Comparison of ENCODE assay signal across 16 cellular contexts in genomic region chr17:12990926-12991325, GRCh38. TPM values are rescaled to one million over a fixed set of nuclear protein-coding genes. Genes with fewer than 3 reads are reported as not detected.
DNase-seq lines count a peak whose midpoint lies in the region; ATAC-seq, FAIRE-seq and TF ChIP-seq lines count a peak whose summit lies in the region.
"Had no signal": no experiment of that assay in that cellular context is flagged by ENCODE, and none has a peak within 500 bp of the region (broad histone marks: within the 10 kb centered on the region; RNA-seq: fewer than 3 reads in every experiment).

No MANE protein-coding gene starts in this region.

- intact Hi-C loops in kidney (cut with DNase I) = no loop called here

- no peaks in the 10 kb centered on the region for H3K9me2 ChIP-seq in Karpas-422 (replicated peaks; ENCODE audit: insufficient read depth, low read length)

- FAIRE-seq in kidney (lab: Jason Lieb, UNC) = no peak
- FAIRE-seq: GM12878, GM18507 had no signal

- H3K4me1 Mint-ChIP-seq in activated T-cell treated with anti-CD3 and anti-CD28 coated beads, Interleukin-2, amount 50 U/mL, for 24 hours (ENCODE audit: low read depth) = no peaks in the 10 kb centered on the region
- no peaks in the 10 kb centered on the region for H3K4me1 Mint-ChIP-seq in activated T-cell treated with anti-CD3 and anti-CD28 coated beads, Interleukin-2, amount 50 U/mL, for 72 hours (ENCODE audit: low read depth)
- no peaks in the 10 kb centered on the region for H3K4me1 Mint-ChIP-seq in progenitor cell of endocrine pancreas (ENCODE audit: low read depth)

- H3K27ac ChIP-seq in Karpas-422 (ENCODE audit: low read length) = peak overlapping the region; percentile 98
- no peak overlapping the region for H3K27ac ChIP-seq in kidney (ENCODE audit: low read depth in 2 of 2, low read length in 2 of 2)

- no peak overlapping the region for H2AFZ ChIP-seq in Karpas-422 (ENCODE audit: low read length)
- H2AFZ ChIP-seq: GM23338 had no signal

- no peak overlapping the region for H3K4me3 Mint-ChIP-seq in activated T-cell treated with anti-CD3 and anti-CD28 coated beads, Interleukin-2, amount 50 U/mL, for 24 hours
- no peak overlapping the region for H3K4me3 Mint-ChIP-seq in activated T-cell treated with anti-CD3 and anti-CD28 coated beads, Interleukin-2, amount 50 U/mL, for 72 hours
- H3K4me3 Mint-ChIP-seq in progenitor cell of endocrine pancreas (ENCODE audit: low read depth) = no peak overlapping the region
- H3K4me3 Mint-ChIP-seq: CD4-positive, alpha-beta memory T cell; GM23338 had no signal

- H3K27me3 Mint-ChIP-seq in activated T-cell treated with anti-CD3 and anti-CD28 coated beads, Interleukin-2, amount 50 U/mL, for 24 hours = no peaks in the 10 kb centered on the region
- H3K27me3 Mint-ChIP-seq in activated T-cell treated with anti-CD3 and anti-CD28 coated beads, Interleukin-2, amount 50 U/mL, for 72 hours (ENCODE audit: low read depth) = no peaks in the 10 kb centered on the region
- no peaks in the 10 kb centered on the region for H3K27me3 Mint-ChIP-seq in progenitor cell of endocrine pancreas
- H3K27me3 Mint-ChIP-seq: CD4-positive, alpha-beta memory T cell had no signal

- no peak for ATAC-seq in activated T-cell treated with anti-CD3 and anti-CD28 coated beads, Interleukin-2, amount 50 U/mL, for 72 hours (replicated peaks in 1 of 2)
- no peak for ATAC-seq in activated naive CD4-positive, alpha-beta T cell treated with anti-CD3 and anti-CD28 coated beads, Interleukin-2, amount 50 U/mL, for 72 hours
- ATAC-seq: GM12878, GM23338 had no signal

- no peak overlapping the region for H3K4me3 ChIP-seq in Karpas-422 (ENCODE audit: low read length)
- no peak overlapping the region for H3K4me3 ChIP-seq in kidney (ENCODE audit: low read length in 2 of 2)
- H3K4me3 ChIP-seq: GM12878, GM23338 had no signal

- H3K4me2 ChIP-seq in Karpas-422 (ENCODE audit: low read depth, low read length, poor library complexity, severe bottlenecking) = no peak overlapping the region
- H3K4me2 ChIP-seq: GM23338 had no signal

- H3K9me3 Mint-ChIP-seq in activated T-cell treated with anti-CD3 and anti-CD28 coated beads, Interleukin-2, amount 50 U/mL, for 24 hours = no peaks in the 10 kb centered on the region
- no peaks in the 10 kb centered on the region for H3K9me3 Mint-ChIP-seq in activated T-cell treated with anti-CD3 and anti-CD28 coated beads, Interleukin-2, amount 50 U/mL, for 72 hours
- no peaks in the 10 kb centered on the region for H3K9me3 Mint-ChIP-seq in progenitor cell of endocrine pancreas (ENCODE audit: low read depth)
- peaks cover 0 to 5% of the 10 kb centered on the region in 2 donors for H3K9me3 Mint-ChIP-seq in activated naive CD4-positive, alpha-beta T cell treated with anti-CD3 and anti-CD28 coated beads, Interleukin-2, amount 50 U/mL, for 72 hours
- H3K9me3 Mint-ChIP-seq: GM23338 had no signal

- no peaks in the 10 kb centered on the region for H3K27me3 ChIP-seq in Karpas-422 (ENCODE audit: low read length)

- peak overlapping the region; percentile 22 for H3K27ac Mint-ChIP-seq in activated T-cell treated with anti-CD3 and anti-CD28 coated beads, Interleukin-2, amount 50 U/mL, for 24 hours
- no peak overlapping the region for H3K27ac Mint-ChIP-seq in activated T-cell treated with anti-CD3 and anti-CD28 coated beads, Interleukin-2, amount 50 U/mL, for 72 hours
- peak overlapping the region; percentile 62 for H3K27ac Mint-ChIP-seq in progenitor cell of endocrine pancreas
- no peak overlapping the region for H3K27ac Mint-ChIP-seq in activated naive CD4-positive, alpha-beta T cell treated with anti-CD3 and anti-CD28 coated beads, Interleukin-2, amount 50 U/mL, for 72 hours
- H3K27ac Mint-ChIP-seq: GM23338 had no signal

- no peaks in the 10 kb centered on the region for H3K79me2 ChIP-seq in Karpas-422 (ENCODE audit: low read length)

- TF ChIP-seq CTCF in kidney (IDR thresholded peaks at IDR 0.05; ENCODE audit: borderline replicate concordance, extremely low read depth, insufficient read depth) (no peak), progenitor cell of endocrine pancreas (IDR thresholded peaks at IDR 0.05; ENCODE audit: unreplicated experiment) (no peak)

- H3K9ac ChIP-seq in Karpas-422 (ENCODE audit: low read length) = no peak overlapping the region
- no peak overlapping the region for H3K9ac ChIP-seq in kidney (ENCODE audit: low read length in 2 of 2)

- peaks cover 57% of the 10 kb centered on the region for H3K4me1 ChIP-seq in Karpas-422 (ENCODE audit: low read length)
- H3K4me1 ChIP-seq in kidney (ENCODE audit: control insufficient read depth in 1 of 2, insufficient read depth in 1 of 2, low read depth in 1 of 2, low read length in 2 of 2) = peaks cover 0 to 11% of the 10 kb centered on the region in 2 donors

- H3K9me3 ChIP-seq in Karpas-422 (ENCODE audit: low read length) (no peaks in the 10 kb centered on the region), kidney (ENCODE audit: control insufficient read depth in 1 of 2, low read length in 2 of 2) (no peaks in the 10 kb centered on the region)

- DNase-seq in activated T-cell treated with anti-CD3 and anti-CD28 coated beads, Interleukin-2, amount 50 U/mL, for 24 hours = no peak
- DNase-seq in activated T-cell treated with anti-CD3 and anti-CD28 coated beads, Interleukin-2, amount 50 U/mL, for 72 hours = no peak
- DNase-seq in Karpas-422 = no peak
- peak; percentile 35 for DNase-seq in kidney
- DNase-seq in progenitor cell of endocrine pancreas (ENCODE audit: low spot score, unreplicated experiment) = no peak
- no peak for DNase-seq in activated naive CD4-positive, alpha-beta T cell treated with anti-CD3 and anti-CD28 coated beads, Interleukin-2, amount 50 U/mL, for 72 hours (ENCODE audit: low spot score in 2 of 2)
- DNase-seq in NCI-H345 (lab: John Stamatoyannopoulos, UW) = no peak
- DNase-seq in NCI-H1092 (lab: John Stamatoyannopoulos, UW) = no peak
- DNase-seq: 8988T; AML-193; CD4-positive, alpha-beta memory T cell; DMS79; H7 had no signal

- H3K36me3 ChIP-seq in Karpas-422 (ENCODE audit: insufficient read depth, low read length) (peaks cover 38% of the 10 kb centered on the region; the same call in 1 of the 2 replicates), kidney (ENCODE audit: control insufficient read depth in 1 of 2, insufficient read depth in 2 of 2, low read length in 2 of 2) (peaks cover 33 to 45% of the 10 kb centered on the region in 2 donors)

- no peaks in the 10 kb centered on the region for H4K20me1 ChIP-seq in Karpas-422 (ENCODE audit: insufficient read depth, low read depth, low read length)

- peaks cover 72% of the 10 kb centered on the region for H3K36me3 Mint-ChIP-seq in activated T-cell treated with anti-CD3 and anti-CD28 coated beads, Interleukin-2, amount 50 U/mL, for 24 hours (ENCODE audit: low read depth)
- H3K36me3 Mint-ChIP-seq in activated T-cell treated with anti-CD3 and anti-CD28 coated beads, Interleukin-2, amount 50 U/mL, for 72 hours (ENCODE audit: insufficient read depth in 2 of 2) = peaks cover 5 to 24% of the 10 kb centered on the region in 2 donors
- peaks cover 19% of the 10 kb centered on the region for H3K36me3 Mint-ChIP-seq in progenitor cell of endocrine pancreas (ENCODE audit: insufficient read depth)
- peaks cover 33 to 34% of the 10 kb centered on the region in 2 donors for H3K36me3 Mint-ChIP-seq in activated naive CD4-positive, alpha-beta T cell treated with anti-CD3 and anti-CD28 coated beads, Interleukin-2, amount 50 U/mL, for 72 hours

RNA-seq across cellular contexts. Expression of gene ELAC2, which starts 26.9 kb away (rescaled TPM):
- 10 to 100 TPM; 60.7 to 67.7 TPM for total RNA-seq in activated T-cell treated with anti-CD3 and anti-CD28 coated beads, Interleukin-2, amount 50 U/mL, for 72 hours
- 126 and 127 TPM in 2 replicates for total RNA-seq in Karpas-422 (2014; rRNA removed; shearing (Covaris generic); ENCODE audit: low replicate concordance)
- total RNA-seq in kidney (57.4 TPM), progenitor cell of endocrine pancreas (74.4 and 79.4 TPM in 2 replicates)
- polyA plus RNA-seq in kidney (ENCODE audit: insufficient read depth, low read depth, low replicate concordance) = 29.7 TPM
- 10 to 100 TPM; 65.3 to 77.5 TPM for total RNA-seq in activated naive CD4-positive, alpha-beta T cell treated with anti-CD3 and anti-CD28 coated beads, Interleukin-2, amount 50 U/mL, for 72 hours

Comparison
In these comparisons a context has a peak if more than half of its experiments do, and no peak if none do; other contexts are left out.
1. H3K27ac Mint-ChIP-seq: peak in activated T-cell treated with anti-CD3 and anti-CD28 coated beads, Interleukin-2, amount 50 U/mL, for 24 hours (single experiment) and progenitor cell of endocrine pancreas (single experiment); none in activated T-cell treated with anti-CD3 and anti-CD28 coated beads, Interleukin-2, amount 50 U/mL, for 72 hours (single experiment) and activated naive CD4-positive, alpha-beta T cell treated with anti-CD3 and anti-CD28 coated beads, Interleukin-2, amount 50 U/mL, for 72 hours (0 of 2).